Comparison of ENCODE assay signal across 26 cellular contexts in genomic region chr4:177419416-177419815, GRCh38.
"Had no signal": no experiment of that assay in that cellular context is flagged by ENCODE, and none has a peak within 500 bp of the region (broad histone marks: within the 10 kb centered on the region; RNA-seq: fewer than 3 reads in every experiment).

No MANE protein-coding gene starts in this region.

- H3K36me3 ChIP-seq: brain microvascular endothelial cell, esophagus squamous epithelium, gastroesophageal sphincter had no signal

- ATAC-seq: activated CD8-positive, alpha-beta T cell treated with anti-CD3 and anti-CD28 coated beads for 36 hours; activated T-cell treated with anti-CD3 and anti-CD28 coated beads, Interleukin-2, amount 50 U/mL, for 4 hours; activated T-helper 17 cell treated with anti-CD3 and anti-CD28 coated beads, Interleukin-2, amount 50 U/mL, for 72 hours; effector memory CD8-positive, alpha-beta T cell; gastroesophageal sphincter; WTC11 had no signal

- H3K27ac ChIP-seq: brain microvascular endothelial cell, epithelial cell of prostate, esophagus squamous epithelium, gastroesophageal sphincter, VCaP had no signal

- DNase-seq: activated CD4-positive, alpha-beta T cell treated with anti-CD3 and anti-CD28 coated beads for 1 hour; activated CD4-positive, alpha-beta T cell treated with anti-CD3 and anti-CD28 coated beads for 4 hours; activated CD4-positive, alpha-beta T cell treated with anti-CD3 and anti-CD28 coated beads, Interleukin-2, amount 10 ng/mL, durations not matched to agents 7 days and 5 days; activated CD4-positive, alpha-beta T cell treated with anti-CD3 and anti-CD28 coated beads, Interleukin-2, amount 50 U/mL, for 4 hours; activated CD8-positive, alpha-beta memory T cell treated with anti-CD3 and anti-CD28 coated beads for 24 hours; activated CD8-positive, alpha-beta T cell treated with anti-CD3 and anti-CD28 coated beads for 36 hours; activated effector memory CD4-positive, alpha-beta T cell treated with Interleukin-2 at 50 U/mL for 16 hours; activated gamma-delta T cell treated with Interleukin-2 at 50 U/mL for 16 hours; activated naive CD4-positive, alpha-beta T cell treated with anti-CD3 and anti-CD28 coated beads, Interleukin-2, amount 50 U/mL, for 16 hours; activated naive CD4-positive, alpha-beta T cell treated with Interleukin-2 at 50 U/mL for 16 hours; activated T-cell treated with anti-CD3 and anti-CD28 coated beads, Interleukin-2, amount 50 U/mL, for 4 hours; amniotic stem cell; anterior cingulate cortex; brain microvascular endothelial cell; cortex of kidney; dermis blood vessel endothelial cell; effector CD4-positive, alpha-beta T cell; effector memory CD8-positive, alpha-beta T cell; esophagus squamous epithelium; foreskin melanocyte; T-helper 2 cell had no signal

- H3K4me3 ChIP-seq: esophagus squamous epithelium, gastroesophageal sphincter had no signal

- H3K27me3 ChIP-seq: brain microvascular endothelial cell, esophagus squamous epithelium, gastroesophageal sphincter had no signal

- H3K9me3 ChIP-seq: esophagus squamous epithelium had no signal

- H3K4me1 ChIP-seq: esophagus squamous epithelium, gastroesophageal sphincter had no signal
